Comparison of ENCODE assay signal across 22 cellular contexts in genomic region chr4:2833671-2834000, GRCh38. TPM values are rescaled to one million over a fixed set of nuclear protein-coding genes. Genes with fewer than 3 reads are reported as not detected.
DNase-seq lines count a peak whose midpoint lies in the region; ATAC-seq and TF ChIP-seq lines count a peak whose summit lies in the region.
"Had no signal": no experiment of that assay in that cellular context is flagged by ENCODE, and none has a peak within 500 bp of the region (broad histone marks: within the 10 kb centered on the region; RNA-seq: fewer than 3 reads in every experiment).

No MANE protein-coding gene starts in this region.

- no peak overlapping the region for H2BK20ac ChIP-seq in H9 (ENCODE audit: low read depth, low read length, poor library complexity, severe bottlenecking)

- H4K5ac ChIP-seq in H9 (ENCODE audit: insufficient read length, low read depth, low read length), result no peak overlapping the region

- no CpG with 5 or more reads among the region's 7 CpGs for WGBS in H9 (ENCODE audit: extremely low coverage, insufficient read length, low lambda C conversion rate)
- 89 to 93% methylated on average over 7 of the region's 7 CpGs for WGBS in sigmoid colon, 2 donors

- H3K27ac ChIP-seq in CD4-positive, CD25-positive, alpha-beta regulatory T cell (ENCODE audit: insufficient read depth, low read length, poor library complexity, severe bottlenecking), result no peak overlapping the region
- H3K27ac ChIP-seq in H9 (ENCODE audit: insufficient read length, low read depth, low read length) (no peak overlapping the region), sigmoid colon (no peak overlapping the region)
- H3K27ac ChIP-seq: C4-2B, cardiac muscle cell, right atrium auricular region, tibial artery had no signal

- H2AFZ ChIP-seq in H9 (ENCODE audit: low read length), result no peak overlapping the region

- H4K20me1 ChIP-seq in H9 (ENCODE audit: control insufficient read depth, insufficient read depth, insufficient read length), result peaks cover 2% of the 10 kb centered on the region

- TF ChIP-seq EP300 in sigmoid colon (IDR thresholded peaks at IDR 0.05), result no peak

- intact Hi-C loops in sigmoid colon (cut with DNase I), result no loop called here

- H3K27ac Mint-ChIP-seq in CD4-positive, CD25-positive, alpha-beta regulatory T cell, result peak overlapping the region in 2 of 3 donors; percentile 25 to 52
- H3K27ac Mint-ChIP-seq in H9, result no peak overlapping the region
- H3K27ac Mint-ChIP-seq: T-helper 17 cell had no signal

- DNase-seq in CD4-positive, CD25-positive, alpha-beta regulatory T cell, result no peak
- DNase-seq in H9 (peak; percentile 21), left lobe of liver (ENCODE audit: low spot score) (peak; percentile 44), sigmoid colon (peak; percentile 50)
- no peak for DNase-seq in activated naive CD4-positive, alpha-beta T cell (lab: John Stamatoyannopoulos, UW)
- no peak for DNase-seq in stimulated activated naive CD4-positive, alpha-beta T cell treated with Interleukin-2 at 50 U/mL for 16 hours (lab: John Stamatoyannopoulos, UW)
- DNase-seq: GF-D8; MG63; NCI-H146; NCI-H2171 treated with DMSO at 0.1 percent for 48 hours; nucleus accumbens; OCI-M1; stimulated activated CD4-positive, alpha-beta T cell treated with anti-CD3 and anti-CD28 coated beads, Interleukin-15, amount 100 ng/mL, for 24 hours; T-helper 17 cell had no signal

- no peaks in the 10 kb centered on the region for H3K9me3 ChIP-seq in CD4-positive, CD25-positive, alpha-beta regulatory T cell (ENCODE audit: control insufficient read depth in 2 of 2, low read length in 2 of 2)
- H3K9me3 ChIP-seq in H9 (ENCODE audit: control insufficient read depth, low read depth, low read length), result no peaks in the 10 kb centered on the region
- H3K9me3 ChIP-seq in sigmoid colon, result no peaks in the 10 kb centered on the region
- H3K9me3 ChIP-seq: MG63, right atrium auricular region, tibial artery had no signal

- no peak overlapping the region for H3K9ac ChIP-seq in H9 (ENCODE audit: extremely low read depth, insufficient read length, low read length)

- H3K23ac ChIP-seq in H9 (ENCODE audit: insufficient read length, low read depth, low read length), result no peak overlapping the region

- no peak overlapping the region for H2BK5ac ChIP-seq in H9 (ENCODE audit: insufficient read length, low read length)

- no peak overlapping the region for H3K18ac ChIP-seq in H9 (ENCODE audit: insufficient read length, low read depth, low read length)

- no peaks in the 10 kb centered on the region for H3K79me1 ChIP-seq in H9 (ENCODE audit: insufficient read depth, low read depth, low read length, poor library complexity, severe bottlenecking)

- no peaks in the 10 kb centered on the region for H3K23me2 ChIP-seq in H9 (ENCODE audit: insufficient read length, low read depth, low read length, poor library complexity, severe bottlenecking)

- no peaks in the 10 kb centered on the region for H3K27me3 Mint-ChIP-seq in CD4-positive, CD25-positive, alpha-beta regulatory T cell
- no peaks in the 10 kb centered on the region for H3K27me3 Mint-ChIP-seq in H9 (ENCODE audit: low read depth)
- H3K27me3 Mint-ChIP-seq: activated T-helper 17 cell treated with anti-CD3 and anti-CD28 coated beads, Interleukin-2, amount 50 U/mL, for 72 hours; T-helper 17 cell had no signal

- no peak overlapping the region for H3K4me2 ChIP-seq in H9 (ENCODE audit: insufficient read depth, insufficient read length, low read length)

- H3K79me2 ChIP-seq in H9 (ENCODE audit: insufficient read depth, low read length), result no peaks in the 10 kb centered on the region

- H3K4ac ChIP-seq in H9 (ENCODE audit: low read depth, low read length), result no peak overlapping the region

- H3T11ph ChIP-seq in H9 (ENCODE audit: low read length), result no peak overlapping the region

- no peak overlapping the region for H2BK120ac ChIP-seq in H9 (ENCODE audit: low read depth, low read length, poor library complexity, severe bottlenecking)

- peaks cover 8% of the 10 kb centered on the region for H3K36me3 Mint-ChIP-seq in CD4-positive, CD25-positive, alpha-beta regulatory T cell
- peaks cover 5 to 36% (median 33%) of the 10 kb centered on the region in 3 experiments; a peak in 6 of 7 replicates for H3K36me3 Mint-ChIP-seq in H9 (ENCODE audit: insufficient read depth in 1 of 3, low read depth in 3 of 3)

- no peak overlapping the region for H4K91ac ChIP-seq in H9 (ENCODE audit: insufficient read length, low read depth, low read length)

- TF ChIP-seq CTCF in H9 (conservative IDR thresholded peaks at IDR 0.05) (no peak), sigmoid colon (IDR thresholded peaks at IDR 0.05) (no peak)

- H3K14ac ChIP-seq in H9 (ENCODE audit: insufficient read depth, low read length), result no peak overlapping the region

- H3K4me3 ChIP-seq in CD4-positive, CD25-positive, alpha-beta regulatory T cell (ENCODE audit: low read depth, low read length), result no peak overlapping the region
- no peak overlapping the region for H3K4me3 ChIP-seq in sigmoid colon
- H3K4me3 ChIP-seq: cardiac muscle cell, GM12878, MG63, right atrium auricular region, tibial artery had no signal

- peaks cover 48% of the 10 kb centered on the region for H3K4me1 ChIP-seq in CD4-positive, CD25-positive, alpha-beta regulatory T cell (ENCODE audit: control insufficient read depth, insufficient read depth, low read length, poor library complexity, severe bottlenecking)
- H3K4me1 ChIP-seq in H9 (ENCODE audit: insufficient read depth, low read length) (no peaks in the 10 kb centered on the region; the same call in 1 of the 2 replicates), sigmoid colon (peaks cover 0 to 19% (median 15%) of the 10 kb centered on the region in 4 donors)

- ATAC-seq in CD4-positive, CD25-positive, alpha-beta regulatory T cell (ENCODE audit: low read depth in 2 of 2), result no peak
- no peak for ATAC-seq in left lobe of liver
- no peak for ATAC-seq in HG02678 (IDR thresholded peaks at IDR 0.05; ENCODE audit: unreplicated experiment)
- ATAC-seq: activated T-helper 17 cell treated with anti-CD3 and anti-CD28 coated beads, Interleukin-2, amount 50 U/mL, for 72 hours; HCT116; T-helper 17 cell had no signal

- H3K56ac ChIP-seq in H9 (ENCODE audit: insufficient read length, low read depth, low read length), result no peak overlapping the region

- H2BK15ac ChIP-seq in H9 (ENCODE audit: low read depth, low read length), result no peak overlapping the region

- H3K36me3 ChIP-seq in CD4-positive, CD25-positive, alpha-beta regulatory T cell (ENCODE audit: control insufficient read depth, insufficient read depth, low read length), result peaks cover 21% of the 10 kb centered on the region
- peaks cover 0 to 45% (median 9%) of the 10 kb centered on the region in 4 donors for H3K36me3 ChIP-seq in sigmoid colon
- H3K36me3 ChIP-seq: cardiac muscle cell, MG63 had no signal

- H3K4me1 Mint-ChIP-seq in CD4-positive, CD25-positive, alpha-beta regulatory T cell, result peaks cover 0 to 48% (median 14%) of the 10 kb centered on the region in 4 donors
- peaks cover 15 to 20% of the 10 kb centered on the region in 2 experiments for H3K4me1 Mint-ChIP-seq in H9

- no peak for TF ChIP-seq POLR2A in sigmoid colon (IDR thresholded peaks at IDR 0.05)

- no peak overlapping the region for H4K8ac ChIP-seq in H9 (replicated peaks; ENCODE audit: insufficient read length, low read depth, low read length)

- H3K9me3 Mint-ChIP-seq in CD4-positive, CD25-positive, alpha-beta regulatory T cell, result no peaks in the 10 kb centered on the region
- H3K9me3 Mint-ChIP-seq in H9, result no peaks in the 10 kb centered on the region
- H3K9me3 Mint-ChIP-seq: activated T-helper 17 cell treated with anti-CD3 and anti-CD28 coated beads, Interleukin-2, amount 50 U/mL, for 72 hours had no signal

- no peak overlapping the region for H2BK12ac ChIP-seq in H9 (ENCODE audit: insufficient read length, low read depth, low read length)

- no peak overlapping the region for H2AK5ac ChIP-seq in H9 (ENCODE audit: insufficient read length, low read length)

- H3K27me3 ChIP-seq in CD4-positive, CD25-positive, alpha-beta regulatory T cell (ENCODE audit: control insufficient read depth, insufficient read depth, low read length), result no peaks in the 10 kb centered on the region
- H3K27me3 ChIP-seq in H9 (ENCODE audit: insufficient read depth, low read length), result no peaks in the 10 kb centered on the region
- H3K27me3 ChIP-seq in sigmoid colon, result no peaks in the 10 kb centered on the region
- H3K27me3 ChIP-seq: cardiac muscle cell, MG63, right atrium auricular region, tibial artery had no signal

- H3K4me3 Mint-ChIP-seq in CD4-positive, CD25-positive, alpha-beta regulatory T cell, result no peak overlapping the region
- H3K4me3 Mint-ChIP-seq in H9, result no peak overlapping the region
- H3K4me3 Mint-ChIP-seq: activated T-helper 17 cell treated with anti-CD3 and anti-CD28 coated beads, Interleukin-2, amount 50 U/mL, for 72 hours; T-helper 17 cell had no signal

RNA-seq across cellular contexts. Expression of gene ADD1, which starts 10.0 kb away (rescaled TPM):
- total RNA-seq in CD4-positive, CD25-positive, alpha-beta regulatory T cell, result 242 TPM
- 100 to 1,000 TPM; 142 to 151 (median 145) TPM for polyA plus RNA-seq in CD4-positive, CD25-positive, alpha-beta regulatory T cell
- total RNA-seq in H9 (2021) (163 and 166 TPM in 2 replicates), left lobe of liver (113 TPM), sigmoid colon (100 to 1,000 TPM; 166 to 378 (median 183) TPM)
- polyA plus RNA-seq in sigmoid colon, result 100 to 1,000 TPM; 113 to 162 (median 120) TPM

RNA-seq across cellular contexts. Expression of gene SH3BP2, which starts 40.8 kb away (rescaled TPM):
- total RNA-seq in CD4-positive, CD25-positive, alpha-beta regulatory T cell, result 61.7 TPM
- polyA plus RNA-seq in CD4-positive, CD25-positive, alpha-beta regulatory T cell, result 1 to 10 TPM; 7.6 to 8.6 (median 8.4) TPM
- total RNA-seq in H9 (2021), result 34.1 and 37.6 TPM in 2 replicates
- 59.8 TPM for total RNA-seq in left lobe of liver
- total RNA-seq in sigmoid colon, result 10 to 100 TPM; 18.4 to 49.3 (median 24.2) TPM
- polyA plus RNA-seq in sigmoid colon, result 10 to 100 TPM; 18.6 to 82.4 (median 35.6) TPM

Comparison
In these comparisons a context has a peak if more than half of its experiments do, and no peak if none do; other contexts are left out.
1. DNase-seq: peak in H9 (single experiment), left lobe of liver (single experiment) and sigmoid colon (single experiment); none in CD4-positive, CD25-positive, alpha-beta regulatory T cell (0 of 3), activated naive CD4-positive, alpha-beta T cell (0 of 4) and stimulated activated naive CD4-positive, alpha-beta T cell treated with Interleukin-2 at 50 U/mL for 16 hours (single experiment).
2. H3K27ac Mint-ChIP-seq: peak in CD4-positive, CD25-positive, alpha-beta regulatory T cell (2 of 3); none in H9 (0 of 3).